Comparison of ENCODE assay signal across 1 cellular context in the genomic region with DNA sequence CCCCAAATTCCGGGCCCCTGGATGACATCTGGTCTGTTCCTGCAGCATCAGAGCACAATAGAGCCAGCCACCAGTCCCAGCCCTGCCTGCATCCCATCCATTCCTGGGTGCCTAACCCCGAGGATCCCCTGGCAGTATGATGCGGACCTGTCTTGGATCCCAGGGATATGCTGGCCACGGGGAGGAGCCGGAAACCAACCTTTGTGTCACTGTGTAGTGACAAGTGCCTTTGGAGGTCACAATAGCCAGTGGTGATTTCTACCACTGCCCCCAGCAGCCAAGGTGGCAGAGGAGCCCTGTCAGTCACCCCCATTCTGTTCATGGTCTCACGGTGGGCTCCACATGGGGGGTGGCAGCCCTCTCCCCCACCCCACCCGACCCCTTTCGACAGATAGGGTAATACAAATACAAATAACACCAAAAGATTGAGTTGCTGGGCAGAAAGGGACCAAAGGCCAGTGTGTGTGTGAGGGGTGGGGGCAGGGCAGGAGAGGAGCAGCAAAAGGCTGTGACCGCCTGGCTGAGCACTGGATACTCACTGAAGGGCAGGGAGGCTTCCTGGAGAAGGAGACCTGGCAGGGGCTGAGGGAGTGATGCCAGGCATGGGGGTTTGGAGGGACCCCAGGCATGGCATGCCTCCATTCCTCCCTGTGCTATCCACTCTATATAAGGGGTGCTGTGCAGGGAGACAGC.
TF ChIP-seq lines count a peak whose summit lies in the region.

No MANE protein-coding gene starts in this region.

TF ChIP-seq in HepG2, 621 proteins besides CTCF, POLR2A, EP300 and RAD21 (continues in another document):
- TF ChIP-seq PAXIP1 (CRISPR knock-in tag; conservative IDR thresholded peaks at IDR 0.05) = peak; percentile 57
- TF ChIP-seq ZNF331 (CRISPR knock-in tag; IDR thresholded peaks at IDR 0.05) = peak; percentile 76
- no peak for TF ChIP-seq KDM1A (CRISPR knock-in tag; IDR thresholded peaks at IDR 0.05)
- peak; percentile 70 for TF ChIP-seq RFX5 (IDR thresholded peaks at IDR 0.05; ENCODE audit: low read depth, low read length)
- no peak for TF ChIP-seq SOX13 (IDR thresholded peaks at IDR 0.05)
- no peak for TF ChIP-seq SOX13 (CRISPR knock-in tag; conservative IDR thresholded peaks at IDR 0.05 in 1 of 2, IDR thresholded peaks at IDR 0.05 in 1 of 2)
- TF ChIP-seq KMT2B (CRISPR knock-in tag; IDR thresholded peaks at IDR 0.05) = no peak
- TF ChIP-seq EEA1 (CRISPR knock-in tag; IDR thresholded peaks at IDR 0.05; ENCODE audit: borderline replicate concordance) = no peak
- 0 out of 2 replicates have a peak, but pooled peaks have one; percentile 21 for TF ChIP-seq KDM2A (CRISPR knock-in tag; IDR thresholded peaks at IDR 0.05; ENCODE audit: borderline replicate concordance, low read depth)
- TF ChIP-seq ZNF558 (CRISPR knock-in tag; IDR thresholded peaks at IDR 0.05; ENCODE audit: borderline replicate concordance) = no peak
- TF ChIP-seq ZBTB20 (CRISPR knock-in tag; IDR thresholded peaks at IDR 0.05; ENCODE audit: borderline replicate concordance, low read depth) = no peak
- TF ChIP-seq, protein P1, sequence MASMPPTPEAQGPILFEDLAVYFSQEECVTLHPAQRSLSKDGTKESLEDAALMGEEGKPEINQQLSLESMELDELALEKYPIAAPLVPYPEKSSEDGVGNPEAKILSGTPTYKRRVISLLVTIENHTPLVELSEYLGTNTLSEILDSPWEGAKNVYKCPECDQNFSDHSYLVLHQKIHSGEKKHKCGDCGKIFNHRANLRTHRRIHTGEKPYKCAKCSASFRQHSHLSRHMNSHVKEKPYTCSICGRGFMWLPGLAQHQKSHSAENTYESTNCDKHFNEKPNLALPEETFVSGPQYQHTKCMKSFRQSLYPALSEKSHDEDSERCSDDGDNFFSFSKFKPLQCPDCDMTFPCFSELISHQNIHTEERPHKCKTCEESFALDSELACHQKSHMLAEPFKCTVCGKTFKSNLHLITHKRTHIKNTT (CRISPR knock-in tag; IDR thresholded peaks at IDR 0.05) = no peak
- TF ChIP-seq MLXIP (CRISPR knock-in tag; IDR thresholded peaks at IDR 0.05; ENCODE audit: borderline replicate concordance) = no peak
- no peak for TF ChIP-seq RBAK (CRISPR knock-in tag; IDR thresholded peaks at IDR 0.05)
- no peak for TF ChIP-seq PRDM4 (CRISPR knock-in tag; IDR thresholded peaks at IDR 0.05; ENCODE audit: borderline replicate concordance)
- no peak for TF ChIP-seq MAZ (IDR thresholded peaks at IDR 0.05; ENCODE audit: borderline replicate concordance, low read depth, low read length)
- peak; percentile 23; the same call in 1 of the 2 replicates for TF ChIP-seq MAZ (CRISPR knock-in tag; IDR thresholded peaks at IDR 0.05; ENCODE audit: low read depth)
- no peak for TF ChIP-seq FOXJ3 (CRISPR knock-in tag; IDR thresholded peaks at IDR 0.05; ENCODE audit: borderline replicate concordance)
- peak; percentile 33 for TF ChIP-seq TEAD3 (CRISPR knock-in tag; optimal IDR thresholded peaks at IDR 0.05; ENCODE audit: borderline replicate concordance)
- 0 out of 2 replicates have a peak, but pooled peaks have one; percentile 47 for TF ChIP-seq ZNF230 (CRISPR knock-in tag; IDR thresholded peaks at IDR 0.05)
- 0 out of 2 replicates have a peak, but pooled peaks have one; percentile 39 for TF ChIP-seq ZNF609 (CRISPR knock-in tag; IDR thresholded peaks at IDR 0.05; ENCODE audit: borderline replicate concordance)
- TF ChIP-seq WIZ (CRISPR knock-in tag; IDR thresholded peaks at IDR 0.05) = no peak
- TF ChIP-seq, protein P2, sequence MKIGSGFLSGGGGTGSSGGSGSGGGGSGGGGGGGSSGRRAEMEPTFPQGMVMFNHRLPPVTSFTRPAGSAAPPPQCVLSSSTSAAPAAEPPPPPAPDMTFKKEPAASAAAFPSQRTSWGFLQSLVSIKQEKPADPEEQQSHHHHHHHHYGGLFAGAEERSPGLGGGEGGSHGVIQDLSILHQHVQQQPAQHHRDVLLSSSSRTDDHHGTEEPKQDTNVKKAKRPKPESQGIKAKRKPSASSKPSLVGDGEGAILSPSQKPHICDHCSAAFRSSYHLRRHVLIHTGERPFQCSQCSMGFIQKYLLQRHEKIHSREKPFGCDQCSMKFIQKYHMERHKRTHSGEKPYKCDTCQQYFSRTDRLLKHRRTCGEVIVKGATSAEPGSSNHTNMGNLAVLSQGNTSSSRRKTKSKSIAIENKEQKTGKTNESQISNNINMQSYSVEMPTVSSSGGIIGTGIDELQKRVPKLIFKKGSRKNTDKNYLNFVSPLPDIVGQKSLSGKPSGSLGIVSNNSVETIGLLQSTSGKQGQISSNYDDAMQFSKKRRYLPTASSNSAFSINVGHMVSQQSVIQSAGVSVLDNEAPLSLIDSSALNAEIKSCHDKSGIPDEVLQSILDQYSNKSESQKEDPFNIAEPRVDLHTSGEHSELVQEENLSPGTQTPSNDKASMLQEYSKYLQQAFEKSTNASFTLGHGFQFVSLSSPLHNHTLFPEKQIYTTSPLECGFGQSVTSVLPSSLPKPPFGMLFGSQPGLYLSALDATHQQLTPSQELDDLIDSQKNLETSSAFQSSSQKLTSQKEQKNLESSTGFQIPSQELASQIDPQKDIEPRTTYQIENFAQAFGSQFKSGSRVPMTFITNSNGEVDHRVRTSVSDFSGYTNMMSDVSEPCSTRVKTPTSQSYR (CRISPR knock-in tag; IDR thresholded peaks at IDR 0.05; ENCODE audit: borderline replicate concordance) = peak; percentile 84; the same call in 1 of the 2 replicates
- 0 out of 2 replicates have a peak, but pooled peaks have one; percentile 20 for TF ChIP-seq ZNF614 (CRISPR knock-in tag; IDR thresholded peaks at IDR 0.05; ENCODE audit: borderline replicate concordance)
- TF ChIP-seq PATZ1 (CRISPR knock-in tag; IDR thresholded peaks at IDR 0.05) = peak; percentile 34; the same call in 1 of the 2 replicates
- TF ChIP-seq LCORL (IDR thresholded peaks at IDR 0.05) = no peak
- 0 out of 2 replicates have a peak, but pooled peaks have one; percentile 40 for TF ChIP-seq LCORL (CRISPR knock-in tag; IDR thresholded peaks at IDR 0.05)
- peak; percentile 94; the same call in 1 of the 2 replicates for TF ChIP-seq ZNF691 (CRISPR knock-in tag; IDR thresholded peaks at IDR 0.05; ENCODE audit: borderline replicate concordance, low read depth)
- 0 out of 2 replicates have a peak, but pooled peaks have one; percentile 31 for TF ChIP-seq MTA1 (CRISPR knock-in tag; IDR thresholded peaks at IDR 0.05; ENCODE audit: borderline replicate concordance)
- 0 out of 2 replicates have a peak, but pooled peaks have one; percentile 20 for TF ChIP-seq HOXA7 (CRISPR knock-in tag; IDR thresholded peaks at IDR 0.05)
- TF ChIP-seq SPEN (CRISPR knock-in tag; IDR thresholded peaks at IDR 0.05; ENCODE audit: low read depth) = 0 out of 2 replicates have a peak, but pooled peaks have one; percentile 42
